In genomic region chr15:99326235-99326634, GRCh38 we compare ENCODE assay signal across 1 cellular context.
TF ChIP-seq lines count a peak whose summit lies in the region.

No MANE protein-coding gene starts in this region.

TF ChIP-seq in GM12878, 131 proteins besides CTCF, POLR2A, EP300 and RAD21:
- TF ChIP-seq MEF2B (IDR thresholded peaks at IDR 0.05; ENCODE audit: partially characterized antibody, poor library complexity, severe bottlenecking) (no peak), TCF3 (IDR thresholded peaks at IDR 0.05; ENCODE audit: borderline replicate concordance, insufficient read depth, low read depth, low read length) (no peak), HDGF (IDR thresholded peaks at IDR 0.05) (no peak)
